Comparison of ENCODE assay signal across 33 cellular contexts in genomic region chr2:22934789-22935188, GRCh38.
"Had no signal": no experiment of that assay in that cellular context is flagged by ENCODE, and none has a peak within 500 bp of the region (broad histone marks: within the 10 kb centered on the region; RNA-seq: fewer than 3 reads in every experiment).

No MANE protein-coding gene starts in this region.

- FAIRE-seq: astrocyte, bronchial epithelial cell had no signal

- H3K27me3 ChIP-seq: brain microvascular endothelial cell, esophagus muscularis mucosa, foreskin keratinocyte, gastrocnemius medialis had no signal

- H3K36me3 ChIP-seq: brain microvascular endothelial cell, esophagus muscularis mucosa, gastrocnemius medialis, heart left ventricle had no signal

- DNase-seq: activated CD4-positive, alpha-beta memory T cell treated with anti-CD3 and anti-CD28 coated beads for 36 hours; activated CD4-positive, alpha-beta T cell treated with anti-CD3 and anti-CD28 coated beads for 36 hours; activated CD4-positive, alpha-beta T cell treated with anti-CD3 and anti-CD28 coated beads, Interleukin-2, amount 10 ng/mL, durations not matched to agents 24 days and 14 days; activated CD4-positive, CD25-positive, alpha-beta regulatory T cell; activated CD4-positive, CD25-positive, alpha-beta regulatory T cell treated with anti-CD3 and anti-CD28 coated beads, Interleukin-2, amount 50 U/mL, for 72 hours; activated CD8-positive, alpha-beta memory T cell treated with anti-CD3 and anti-CD28 coated beads, Interleukin-2, amount 10 ng/mL, durations not matched to agents 7 days and 5 days; activated CD8-positive, alpha-beta memory T cell treated with anti-CD3 and anti-CD28 coated beads, Interleukin-2, amount 50 U/mL, for 48 hours; activated CD8-positive, alpha-beta T cell treated with anti-CD3 and anti-CD28 coated beads, Interleukin-2, amount 10 ng/mL, durations not matched to agents 7 days and 5 days; activated effector memory CD4-positive, alpha-beta T cell treated with Interleukin-2 at 50 U/mL for 16 hours; activated gamma-delta T cell treated with Interleukin-2 at 50 U/mL for 16 hours; activated naive CD4-positive, alpha-beta T cell treated with anti-CD3 and anti-CD28 coated beads, Interleukin-2, amount 50 U/mL, for 16 hours; activated naive CD4-positive, alpha-beta T cell treated with Interleukin-2 at 50 U/mL for 16 hours; activated T-cell treated with anti-CD3 and anti-CD28 coated beads for 4 hours; activated T-cell treated with anti-CD3 and anti-CD28 coated beads, Interleukin-2, amount 50 U/mL, for 24 hours; amniotic stem cell; anterior cingulate cortex; brain microvascular endothelial cell; cortex of kidney; dermis blood vessel endothelial cell; effector CD4-positive, alpha-beta T cell; effector memory CD8-positive, alpha-beta T cell; erythroblast; foreskin keratinocyte; gastrocnemius medialis; glutamatergic neuron; heart left ventricle; T-helper 2 cell had no signal

- H3K4me1 Mint-ChIP-seq: activated CD4-positive, alpha-beta T cell treated with anti-CD3 and anti-CD28 coated beads for 36 hours; activated CD4-positive, alpha-beta T cell treated with anti-CD3 and anti-CD28 coated beads, Interleukin-2, amount 10 ng/mL, durations not matched to agents 24 days and 14 days; activated CD8-positive, alpha-beta memory T cell treated with anti-CD3 and anti-CD28 coated beads, Interleukin-2, amount 10 ng/mL, durations not matched to agents 7 days and 5 days; activated T-helper 17 cell treated with anti-CD3 and anti-CD28 coated beads, Interleukin-2, amount 50 U/mL, for 72 hours; central memory CD8-positive, alpha-beta T cell had no signal

- H3K36me3 Mint-ChIP-seq: activated CD4-positive, alpha-beta memory T cell treated with anti-CD3 and anti-CD28 coated beads for 36 hours; activated CD8-positive, alpha-beta memory T cell treated with anti-CD3 and anti-CD28 coated beads, Interleukin-2, amount 10 ng/mL, durations not matched to agents 7 days and 5 days; activated naive CD8-positive, alpha-beta T cell had no signal

- H3K4me3 Mint-ChIP-seq: activated CD4-positive, alpha-beta memory T cell treated with anti-CD3 and anti-CD28 coated beads for 36 hours; activated CD4-positive, alpha-beta T cell treated with anti-CD3 and anti-CD28 coated beads for 36 hours; activated CD4-positive, alpha-beta T cell treated with anti-CD3 and anti-CD28 coated beads, Interleukin-2, amount 10 ng/mL, durations not matched to agents 24 days and 14 days; activated CD8-positive, alpha-beta memory T cell treated with anti-CD3 and anti-CD28 coated beads, Interleukin-2, amount 10 ng/mL, durations not matched to agents 7 days and 5 days; activated CD8-positive, alpha-beta T cell treated with anti-CD3 and anti-CD28 coated beads, Interleukin-2, amount 10 ng/mL, durations not matched to agents 7 days and 5 days; activated naive CD8-positive, alpha-beta T cell; activated T-cell treated with anti-CD3 and anti-CD28 coated beads, Interleukin-2, amount 50 U/mL, for 24 hours; activated T-helper 17 cell treated with anti-CD3 and anti-CD28 coated beads, Interleukin-2, amount 50 U/mL, for 72 hours; central memory CD8-positive, alpha-beta T cell; effector memory CD8-positive, alpha-beta T cell had no signal

- H3K27me3 Mint-ChIP-seq: activated CD4-positive, alpha-beta memory T cell treated with anti-CD3 and anti-CD28 coated beads for 36 hours; activated CD4-positive, alpha-beta T cell treated with anti-CD3 and anti-CD28 coated beads, Interleukin-2, amount 10 ng/mL, durations not matched to agents 24 days and 14 days; activated CD8-positive, alpha-beta memory T cell treated with anti-CD3 and anti-CD28 coated beads, Interleukin-2, amount 10 ng/mL, durations not matched to agents 7 days and 5 days; activated T-cell treated with anti-CD3 and anti-CD28 coated beads, Interleukin-2, amount 50 U/mL, for 24 hours; central memory CD8-positive, alpha-beta T cell; effector memory CD8-positive, alpha-beta T cell had no signal

- H3K27ac Mint-ChIP-seq: activated CD4-positive, alpha-beta memory T cell treated with anti-CD3 and anti-CD28 coated beads for 36 hours; activated CD4-positive, alpha-beta T cell treated with anti-CD3 and anti-CD28 coated beads for 36 hours; activated CD4-positive, alpha-beta T cell treated with anti-CD3 and anti-CD28 coated beads, Interleukin-2, amount 10 ng/mL, durations not matched to agents 24 days and 14 days; activated CD8-positive, alpha-beta memory T cell treated with anti-CD3 and anti-CD28 coated beads, Interleukin-2, amount 10 ng/mL, durations not matched to agents 7 days and 5 days; activated CD8-positive, alpha-beta T cell treated with anti-CD3 and anti-CD28 coated beads, Interleukin-2, amount 10 ng/mL, durations not matched to agents 7 days and 5 days; activated naive CD8-positive, alpha-beta T cell; activated T-cell treated with anti-CD3 and anti-CD28 coated beads, Interleukin-2, amount 50 U/mL, for 24 hours; activated T-helper 17 cell treated with anti-CD3 and anti-CD28 coated beads, Interleukin-2, amount 50 U/mL, for 72 hours; effector memory CD8-positive, alpha-beta T cell had no signal

- H3K27ac ChIP-seq: brain microvascular endothelial cell, esophagus muscularis mucosa, foreskin keratinocyte, gastrocnemius medialis, heart left ventricle had no signal

- H3K4me3 ChIP-seq: esophagus muscularis mucosa, gastrocnemius medialis, heart left ventricle had no signal

- H3K4me1 ChIP-seq: esophagus muscularis mucosa, foreskin keratinocyte, gastrocnemius medialis, heart left ventricle had no signal

- H3K9me3 Mint-ChIP-seq: activated CD4-positive, alpha-beta T cell treated with anti-CD3 and anti-CD28 coated beads, Interleukin-2, amount 10 ng/mL, durations not matched to agents 24 days and 14 days; activated T-helper 17 cell treated with anti-CD3 and anti-CD28 coated beads, Interleukin-2, amount 50 U/mL, for 72 hours had no signal

- ATAC-seq: activated CD4-positive, alpha-beta T cell treated with anti-CD3 and anti-CD28 coated beads for 36 hours; activated CD8-positive, alpha-beta memory T cell treated with anti-CD3 and anti-CD28 coated beads, Interleukin-2, amount 10 ng/mL, durations not matched to agents 7 days and 5 days; activated CD8-positive, alpha-beta T cell treated with anti-CD3 and anti-CD28 coated beads, Interleukin-2, amount 10 ng/mL, durations not matched to agents 7 days and 5 days; activated T-helper 17 cell treated with anti-CD3 and anti-CD28 coated beads, Interleukin-2, amount 50 U/mL, for 72 hours; effector memory CD8-positive, alpha-beta T cell; foreskin keratinocyte; gastrocnemius medialis; heart left ventricle had no signal

- H3K9me3 ChIP-seq: esophagus muscularis mucosa, gastrocnemius medialis, heart left ventricle had no signal
